In genomic region chr17:81514735-81515529, GRCh38 we compare ENCODE assay signal across 8 cellular contexts. TPM values are rescaled to one million over a fixed set of nuclear protein-coding genes. Genes with fewer than 3 reads are reported as not detected.
A peak's percentile ranks its signal among the peaks of the same experiment; 100 is the strongest.
DNase-seq lines count a peak whose midpoint lies in the region; ATAC-seq and TF ChIP-seq lines count a peak whose summit lies in the region.

No MANE protein-coding gene starts in this region.

- POLR2A ChIA-PET in activated CD4-positive, alpha-beta memory T cell treated with anti-CD3 and anti-CD28 coated beads, Interleukin-2, amount 10 ng/mL, durations not matched to agents 7 days and 5 days (lab: Charles Lee) = interaction anchor here (0.8 to 1.5 kb wide), 6 partner anchors 19 to 276 kb away, joined by 3 to 8 read pairs (median 4); partner anchors contain the start of genes FAAP100, MRPL12, NDUFAF8 and TEPSIN

- CTCF ChIA-PET in activated CD4-positive, alpha-beta memory T cell treated with anti-CD3 and anti-CD28 coated beads, Interleukin-2, amount 10 ng/mL, durations not matched to agents 7 days and 5 days (lab: Charles Lee) = interaction anchor here (0.6 to 1.3 kb wide), 2 partner anchors 8 to 11 kb away, joined by 4 to 5 read pairs; no protein-coding TSS in a partner anchor

- no peaks in the 10 kb centered on the region for H3K9me3 Mint-ChIP-seq in activated CD4-positive, alpha-beta memory T cell treated with anti-CD3 and anti-CD28 coated beads, Interleukin-2, amount 10 ng/mL, durations not matched to agents 7 days and 5 days

- peaks cover 27% of the 10 kb centered on the region for H3K4me1 Mint-ChIP-seq in activated CD4-positive, alpha-beta memory T cell treated with anti-CD3 and anti-CD28 coated beads, Interleukin-2, amount 10 ng/mL, durations not matched to agents 7 days and 5 days

- peak overlapping the region; percentile 91 for H3K4me3 Mint-ChIP-seq in activated CD4-positive, alpha-beta memory T cell treated with anti-CD3 and anti-CD28 coated beads, Interleukin-2, amount 10 ng/mL, durations not matched to agents 7 days and 5 days

- H3K27me3 Mint-ChIP-seq in activated CD4-positive, alpha-beta memory T cell treated with anti-CD3 and anti-CD28 coated beads, Interleukin-2, amount 10 ng/mL, durations not matched to agents 7 days and 5 days = no peaks in the 10 kb centered on the region

- intact Hi-C loops in lower leg skin (cut with DNase I; ENCODE audit: low total_unique reads) = loop anchor here (5.0 kb wide), 1 partner anchor 118 kb away; the partner anchor contains the start of gene BAHCC1

- no peak for ATAC-seq in HG03175 (IDR thresholded peaks at IDR 0.05; ENCODE audit: unreplicated experiment)

- H3K4me1 ChIP-seq in ectodermal cell (ENCODE audit: control insufficient read depth, insufficient read depth, low read length) = peaks cover 29% of the 10 kb centered on the region

- no peak for TF ChIP-seq CTCF in lower leg skin (IDR thresholded peaks at IDR 0.05)

- H3K4me3 ChIP-seq in ectodermal cell (ENCODE audit: insufficient read depth, low read depth, low read length) (peak overlapping the region; percentile 96), lower leg skin (ENCODE audit: low read depth, poor library complexity, severe bottlenecking) (peak overlapping the region; percentile 66)

- peaks cover 59% of the 10 kb centered on the region for H3K27me3 ChIP-seq in ectodermal cell (ENCODE audit: control insufficient read depth, insufficient read depth, low read length, poor library complexity, severe bottlenecking)

- peak in 1 of 2 donors; percentile 3 for TF ChIP-seq POLR2A in lower leg skin (IDR thresholded peaks at IDR 0.05)

- H3K27ac Mint-ChIP-seq in activated CD4-positive, alpha-beta memory T cell treated with anti-CD3 and anti-CD28 coated beads, Interleukin-2, amount 10 ng/mL, durations not matched to agents 7 days and 5 days = peak overlapping the region; percentile 93

- H3K36me3 Mint-ChIP-seq in activated CD4-positive, alpha-beta memory T cell treated with anti-CD3 and anti-CD28 coated beads, Interleukin-2, amount 10 ng/mL, durations not matched to agents 7 days and 5 days (ENCODE audit: low read depth) = peaks cover 28% of the 10 kb centered on the region

- DNase-seq in DMS53 (lab: John Stamatoyannopoulos, UW) (peak; percentile 95), HCEC 1CT (peak; percentile 89), NCI-H345 (lab: John Stamatoyannopoulos, UW) (peak; percentile 91), lower leg skin (ENCODE audit: low spot score in 2 of 2) (peak; percentile 68 to 96)
- peak; percentile 79 for DNase-seq in activated CD4-positive, alpha-beta memory T cell treated with anti-CD3 and anti-CD28 coated beads, Interleukin-2, amount 10 ng/mL, durations not matched to agents 7 days and 5 days
- DNase-seq in stimulated activated CD8-positive, alpha-beta memory T cell treated with anti-CD3 and anti-CD28 coated beads, Interleukin-12 subunit alpha, Interleukin-12 subunit beta, amount 100 ng/mL, for 4 hours (ENCODE audit: low read depth) = peak; percentile 71

- H3K36me3 ChIP-seq in ectodermal cell (ENCODE audit: control insufficient read depth, insufficient read depth, low read length) = peaks cover 12% of the 10 kb centered on the region

- H3K27ac ChIP-seq in ectodermal cell (ENCODE audit: insufficient read depth, low read depth, low read length, poor library complexity, severe bottlenecking) = no peak overlapping the region

- H3K9me3 ChIP-seq in ectodermal cell (ENCODE audit: control insufficient read depth, low read length) = no peaks in the 10 kb centered on the region

- 0 to 1% methylated on average over 82 of the region's 82 CpGs for WGBS in ectodermal cell, 2 experiments
- 0 to 1% methylated on average over 25 to 27 of the region's 82 CpGs for WGBS in lower leg skin, 2 donors

RNA-seq across cellular contexts. Expression of gene ACTG1, which starts 2.3 kb away (rescaled TPM):
- total RNA-seq in activated CD4-positive, alpha-beta memory T cell treated with anti-CD3 and anti-CD28 coated beads, Interleukin-2, amount 10 ng/mL, durations not matched to agents 7 days and 5 days = 1,000 to 10,000 TPM; 3,658 to 3,769 TPM
- 2,395 TPM for polyA plus RNA-seq in ectodermal cell (2013, experiment 1 of 4)
- 2,615 TPM for polyA plus RNA-seq in ectodermal cell (2013, experiment 2 of 4)
- 2,034 TPM for polyA plus RNA-seq in ectodermal cell (2013, experiment 3 of 4)
- polyA plus RNA-seq in ectodermal cell (2013, experiment 4 of 4) = 2,356 TPM
- 1,000 to 10,000 TPM; 3,349 to 4,521 (median 4,085) TPM for total RNA-seq in lower leg skin

RNA-seq across cellular contexts. Expression of gene FSCN2, which starts 13.2 kb away (rescaled TPM):
- under 1 TPM; 0.43 to 0.50 TPM for total RNA-seq in activated CD4-positive, alpha-beta memory T cell treated with anti-CD3 and anti-CD28 coated beads, Interleukin-2, amount 10 ng/mL, durations not matched to agents 7 days and 5 days
- polyA plus RNA-seq in ectodermal cell (2013, experiment 1 of 4) = not detected
- polyA plus RNA-seq in ectodermal cell (2013, experiment 2 of 4) = 0.48 TPM
- not detected for polyA plus RNA-seq in ectodermal cell (2013, experiment 3 of 4)
- 0.20 TPM for polyA plus RNA-seq in ectodermal cell (2013, experiment 4 of 4)
- total RNA-seq in lower leg skin = 1 to 10 TPM in 3 of 4 donors, under 1 TPM in 1; 0.46 to 2.7 (median 1.8) TPM

RNA-seq across cellular contexts. Expression of gene FAAP100, which starts 37.2 kb away (rescaled TPM):
- 10 to 100 TPM; 29.0 TPM for total RNA-seq in activated CD4-positive, alpha-beta memory T cell treated with anti-CD3 and anti-CD28 coated beads, Interleukin-2, amount 10 ng/mL, durations not matched to agents 7 days and 5 days
- polyA plus RNA-seq in ectodermal cell (2013, experiment 1 of 4) = 30.3 TPM
- polyA plus RNA-seq in ectodermal cell (2013, experiment 2 of 4) = 32.0 TPM
- polyA plus RNA-seq in ectodermal cell (2013, experiment 3 of 4) = 19.6 TPM
- 21.2 TPM for polyA plus RNA-seq in ectodermal cell (2013, experiment 4 of 4)
- total RNA-seq in lower leg skin = 10 to 100 TPM; 19.4 to 34.3 (median 28.4) TPM
